In the genomic region with DNA sequence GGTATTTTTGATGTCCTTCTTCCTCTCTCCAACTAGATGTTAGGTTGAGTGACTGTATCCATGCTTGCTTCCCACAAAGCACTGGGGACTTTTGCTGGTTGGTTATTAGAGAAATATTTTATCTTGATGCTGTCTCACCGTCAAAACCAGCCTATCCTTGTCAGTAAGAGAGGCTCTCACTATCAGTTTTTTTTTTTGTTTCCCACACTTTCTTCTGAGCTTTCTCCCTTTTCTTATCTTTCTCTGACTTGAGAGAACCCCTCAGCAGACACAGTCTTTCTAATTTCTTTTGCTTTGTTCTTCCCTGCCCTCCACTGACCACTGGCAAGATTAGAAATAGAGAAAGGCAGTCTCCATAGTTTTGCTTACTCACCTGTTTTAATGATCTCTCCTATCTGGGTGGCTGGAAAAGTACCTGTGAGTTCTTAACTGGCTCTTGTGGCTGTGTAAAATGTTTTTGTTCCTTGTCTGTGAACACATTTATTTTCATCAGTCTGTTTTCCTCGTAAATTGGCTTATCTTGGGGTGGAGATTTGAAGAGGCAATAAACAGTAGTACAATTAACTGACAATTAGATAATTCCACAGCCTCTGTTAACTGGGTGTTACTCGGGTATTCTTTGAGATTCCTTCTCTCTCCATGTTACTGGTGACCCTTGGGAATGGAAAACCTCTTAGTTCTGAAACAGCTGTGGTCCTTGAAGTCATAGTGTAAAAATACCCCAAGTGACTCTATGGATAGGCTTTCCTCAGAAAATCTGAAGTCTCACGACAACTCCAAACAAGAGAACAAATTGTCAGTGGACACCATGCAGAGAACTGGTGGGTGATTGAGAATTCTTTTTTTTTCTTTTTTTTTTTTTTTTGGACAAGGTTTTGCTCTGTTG, we compare ENCODE assay signal across 19 cellular contexts. TPM values are rescaled to one million over a fixed set of nuclear protein-coding genes. Genes with fewer than 3 reads are reported as not detected.
"Had no signal": no experiment of that assay in that cellular context is flagged by ENCODE, and none has a peak within 500 bp of the region (broad histone marks: within the 10 kb centered on the region; RNA-seq: fewer than 3 reads in every experiment).

A gene (minus strand): TSS at position 457 of the 886 bp plus-strand sequence. CDS start 8,680 bp downstream, outside the sequence.

- H3K9me3 ChIP-seq: sigmoid colon, tibial artery, vagina had no signal

- H3K4me3 ChIP-seq: sigmoid colon, tibial artery, vagina had no signal

- H3K36me3 ChIP-seq: sigmoid colon, tibial artery, vagina had no signal

- ATAC-seq: activated CD8-positive, alpha-beta T cell treated with anti-CD3 and anti-CD28 coated beads, Interleukin-2, amount 10 ng/mL, durations not matched to agents 7 days and 5 days; activated naive CD4-positive, alpha-beta T cell treated with anti-CD3 and anti-CD28 coated beads, Interleukin-2, amount 50 U/mL, for 72 hours; activated T-cell treated with anti-CD3 and anti-CD28 coated beads, Interleukin-2, amount 50 U/mL, for 72 hours; esophagus mucosa; left ventricle myocardium superior; stimulated activated memory B cell treated with anti-CD40 and anti-IgM and Interleukin-4, amounts not matched to agents 10 μg/mL and 1 μg/mL and 100 μg/mL, for 72 hours; T-helper 17 cell; WTC11 had no signal

- DNase-seq: activated CD4-positive, alpha-beta T cell treated with anti-CD3 and anti-CD28 coated beads for 48 hours; activated CD8-positive, alpha-beta memory T cell treated with anti-CD3 and anti-CD28 coated beads, Interleukin-2, amount 50 U/mL, for 4 hours; activated CD8-positive, alpha-beta T cell treated with anti-CD3 and anti-CD28 coated beads, Interleukin-2, amount 10 ng/mL, durations not matched to agents 7 days and 5 days; activated gamma-delta T cell; activated T-cell treated with anti-CD3 and anti-CD28 coated beads, Interleukin-2, amount 50 U/mL, for 72 hours; amniotic stem cell; left ventricle myocardium superior; mesenchymal stem cell; sigmoid colon; T-helper 17 cell; tibial artery had no signal

- H3K27me3 ChIP-seq: sigmoid colon, tibial artery, vagina had no signal

- H3K27ac ChIP-seq: sigmoid colon, tibial artery, vagina had no signal

- H3K4me1 ChIP-seq: tibial artery, vagina had no signal

RNA-seq across cellular contexts. Expression of the gene that starts here (rescaled TPM):
- total RNA-seq: activated CD8-positive, alpha-beta T cell treated with anti-CD3 and anti-CD28 coated beads, Interleukin-2, amount 10 ng/mL, durations not matched to agents 7 days and 5 days; activated naive CD4-positive, alpha-beta T cell treated with anti-CD3 and anti-CD28 coated beads, Interleukin-2, amount 50 U/mL, for 72 hours; activated T-cell treated with anti-CD3 and anti-CD28 coated beads, Interleukin-2, amount 50 U/mL, for 72 hours; esophagus mucosa; kidney epithelial cell; left ventricle myocardium superior; osteoblast; pulmonary artery endothelial cell; T-helper 17 cell; vagina; WTC11 had no signal
